ENCODE assay signal across 28 cellular contexts in the genomic region with DNA sequence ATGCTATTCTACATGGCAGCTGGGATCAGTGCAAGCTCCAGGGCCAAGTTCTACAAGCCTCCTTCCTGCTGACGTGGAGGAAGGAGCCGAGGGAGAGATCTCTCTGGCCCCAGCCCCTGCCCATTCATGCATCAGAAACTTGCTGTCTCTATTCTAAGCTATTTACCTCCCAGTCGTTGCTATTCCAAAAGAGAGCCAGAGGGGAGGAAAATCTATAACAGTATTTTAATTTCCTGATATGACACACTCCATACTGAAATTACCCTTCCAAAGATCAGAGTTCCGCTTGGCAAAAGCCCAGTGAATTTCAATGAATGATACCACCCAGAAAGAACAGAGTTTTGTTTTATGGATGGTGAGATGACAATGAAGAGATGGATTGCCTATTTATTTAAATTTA.
"Had no signal": no experiment of that assay in that cellular context is flagged by ENCODE, and none has a peak within 500 bp of the region (broad histone marks: within the 10 kb centered on the region; RNA-seq: fewer than 3 reads in every experiment).

No MANE protein-coding gene starts in this region.

- H3K4me3 Mint-ChIP-seq: naive thymus-derived CD4-positive, alpha-beta T cell; natural killer cell; nephron; neural crest cell; stimulated activated effector memory CD8-positive, alpha-beta T cell treated with anti-CD3 and anti-CD28 coated beads, Interleukin-12 subunit alpha, Interleukin-12 subunit beta, amount 100 ng/mL, for 72 hours; stimulated activated naive B cell treated with anti-CD40 and anti-IgM and Interleukin-4, amounts not matched to agents 10 μg/mL and 1 μg/mL and 100 μg/mL, for 72 hours; stimulated activated naive CD8-positive, alpha-beta T cell treated with anti-CD3 and anti-CD28 coated beads, Interleukin-15, Interleukin-2, amounts not matched to agents 100 ng/mL and 50 ng/mL, for 24 hours had no signal

- H3K27me3 ChIP-seq: neutrophil, pancreas, right lobe of liver, sigmoid colon, stomach, thyroid gland, tibial nerve, upper lobe of left lung, vagina had no signal

- H3K4me1 ChIP-seq: pancreas, psoas muscle, right lobe of liver, sigmoid colon, thyroid gland, tibial nerve, upper lobe of left lung, vagina had no signal

- H3K36me3 Mint-ChIP-seq: natural killer cell; stimulated activated effector memory CD8-positive, alpha-beta T cell treated with anti-CD3 and anti-CD28 coated beads, Interleukin-12 subunit alpha, Interleukin-12 subunit beta, amount 100 ng/mL, for 72 hours; stimulated activated naive B cell treated with anti-CD40 and anti-IgM and Interleukin-4, amounts not matched to agents 10 μg/mL and 1 μg/mL and 100 μg/mL, for 72 hours had no signal

- H3K36me3 ChIP-seq: neutrophil, pancreas, right lobe of liver, sigmoid colon, stomach, thoracic aorta, thyroid gland, tibial nerve, upper lobe of left lung, vagina had no signal

- FAIRE-seq: pancreas, small intestine, urothelium cell line had no signal

- H3K27ac Mint-ChIP-seq: naive thymus-derived CD4-positive, alpha-beta T cell; natural killer cell; nephron; stimulated activated effector memory CD8-positive, alpha-beta T cell treated with anti-CD3 and anti-CD28 coated beads, Interleukin-12 subunit alpha, Interleukin-12 subunit beta, amount 100 ng/mL, for 72 hours; stimulated activated naive B cell treated with anti-CD40 and anti-IgM and Interleukin-4, amounts not matched to agents 10 μg/mL and 1 μg/mL and 100 μg/mL, for 72 hours; stimulated activated naive CD8-positive, alpha-beta T cell treated with anti-CD3 and anti-CD28 coated beads, Interleukin-15, Interleukin-2, amounts not matched to agents 100 ng/mL and 50 ng/mL, for 24 hours had no signal

- H3K4me1 Mint-ChIP-seq: naive thymus-derived CD4-positive, alpha-beta T cell; natural killer cell; nephron; neural crest cell; stimulated activated effector memory CD8-positive, alpha-beta T cell treated with anti-CD3 and anti-CD28 coated beads, Interleukin-12 subunit alpha, Interleukin-12 subunit beta, amount 100 ng/mL, for 72 hours; stimulated activated naive B cell treated with anti-CD40 and anti-IgM and Interleukin-4, amounts not matched to agents 10 μg/mL and 1 μg/mL and 100 μg/mL, for 72 hours had no signal

- H3K9me3 Mint-ChIP-seq: natural killer cell; nephron; neural crest cell; stimulated activated naive CD8-positive, alpha-beta T cell treated with anti-CD3 and anti-CD28 coated beads, Interleukin-15, Interleukin-2, amounts not matched to agents 100 ng/mL and 50 ng/mL, for 24 hours had no signal

- DNase-seq: naive thymus-derived CD4-positive, alpha-beta T cell; natural killer cell; nucleus accumbens; pancreas; psoas muscle; right cardiac atrium; right lobe of liver; sigmoid colon; small intestine; stimulated activated CD4-positive, alpha-beta T cell treated with anti-CD3 and anti-CD28 coated beads, Interleukin-15, amount 100 ng/mL, for 24 hours; stimulated activated CD4-positive, alpha-beta T cell treated with anti-CD3 and anti-CD28 coated beads, Interleukin-2, amount 100 ng/mL, for 24 hours; stimulated activated CD4-positive, alpha-beta T cell treated with anti-CD3 and anti-CD28 coated beads, Interleukin-2, amount 100 ng/mL, for 48 hours; stimulated activated CD4-positive, alpha-beta T cell treated with anti-CD3 and anti-CD28 coated beads, Interleukin-4, amount 100 ng/mL, for 24 hours; stimulated activated naive B cell treated with anti-CD40 and anti-IgM and Interleukin-4, amounts not matched to agents 10 μg/mL and 1 μg/mL and 100 μg/mL, for 72 hours; stimulated activated naive CD4-positive, alpha-beta T cell treated with Interleukin-2 at 50 U/mL for 16 hours; stomach; thyroid gland; trophoblast cell; upper lobe of left lung had no signal

- H3K9me3 ChIP-seq: neutrophil, pancreas, psoas muscle, right lobe of liver, sigmoid colon, stomach, thoracic aorta, thyroid gland, upper lobe of left lung, vagina had no signal

- ATAC-seq: naive thymus-derived CD4-positive, alpha-beta T cell; natural killer cell; psoas muscle; right cardiac atrium; right lobe of liver; stimulated activated effector memory CD8-positive, alpha-beta T cell treated with anti-CD3 and anti-CD28 coated beads, Interleukin-12 subunit alpha, Interleukin-12 subunit beta, amount 100 ng/mL, for 72 hours; stimulated activated naive B cell treated with anti-CD40 and anti-IgM and Interleukin-4, amounts not matched to agents 10 μg/mL and 1 μg/mL and 100 μg/mL, for 72 hours had no signal

- H3K27ac ChIP-seq: neutrophil, pancreas, psoas muscle, right lobe of liver, sigmoid colon, stomach, thoracic aorta, thyroid gland, tibial nerve, upper lobe of left lung, vagina had no signal

- H3K4me3 ChIP-seq: pancreas, psoas muscle, right lobe of liver, sigmoid colon, stomach, thoracic aorta, thyroid gland, tibial nerve, upper lobe of left lung, vagina had no signal
